ENCODE assay signal across 8 cellular contexts in the genomic region with DNA sequence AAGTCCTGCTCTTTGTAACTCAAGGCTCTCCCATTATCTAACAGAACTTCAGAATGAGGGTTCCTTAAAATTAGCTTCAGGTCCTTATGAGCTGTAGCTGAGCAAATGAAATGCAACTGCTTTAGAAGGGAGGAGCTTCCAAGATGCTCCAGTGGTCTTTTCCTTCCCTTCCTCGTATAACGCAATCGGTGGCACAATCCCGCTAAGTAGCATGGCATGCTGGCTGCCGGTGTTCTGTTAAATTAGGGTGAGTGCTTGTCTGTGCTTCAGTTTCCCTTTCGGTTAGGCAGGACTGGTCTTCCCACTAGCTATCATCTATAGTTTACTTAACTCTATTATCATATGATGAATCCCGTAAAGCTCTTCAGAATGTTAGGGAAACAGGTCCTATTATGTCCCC. TPM values are rescaled to one million over a fixed set of nuclear protein-coding genes. Genes with fewer than 3 reads are reported as not detected.
DNase-seq lines count a peak whose midpoint lies in the region; ATAC-seq, FAIRE-seq and TF ChIP-seq lines count a peak whose summit lies in the region.

No MANE protein-coding gene starts in this region.

- H3K27me3 ChIP-seq in MG63 (no peaks in the 10 kb centered on the region), GM12878 (replicated peaks in 1 of 2; ENCODE audit: control insufficient read depth in 2 of 2, insufficient read depth in 2 of 2, low read length in 1 of 2) (no peaks in the 10 kb centered on the region), liver (ENCODE audit: control insufficient read depth in 4 of 4, insufficient read depth in 4 of 4, low read length in 3 of 4) (no peaks in the 10 kb centered on the region), suprapubic skin (no peaks in the 10 kb centered on the region)

- H3K9ac ChIP-seq in GM12878 (ENCODE audit: control insufficient read depth, insufficient read depth, low read length) (peak overlapping the region; percentile 73), liver (ENCODE audit: low read depth in 1 of 2, low read length in 2 of 2) (peak overlapping the region; percentile 70 to 95)

- TF ChIP-seq POLR2A in GM12878 (IDR thresholded peaks at IDR 0.05; ENCODE audit: low read depth, low read length) = no peak
- no peak for TF ChIP-seq POLR2A in suprapubic skin (IDR thresholded peaks at IDR 0.05)

- POLR2A ChIA-PET in GM12878 (lab: Charles Lee) = interaction anchor here (0.7 to 4.1 kb wide), 8 partner anchors 11 to 192 kb away, joined by 3 to 24 read pairs (median 3); a partner anchor contains a TSS

- H2AFZ ChIP-seq in GM12878 (ENCODE audit: control insufficient read depth, low read depth, low read length) = peak overlapping the region; percentile 59

- TF ChIP-seq EP300 in GM12878 (IDR thresholded peaks at IDR 0.05; ENCODE audit: borderline replicate concordance in 1 of 2, control insufficient read depth in 1 of 2, low read depth in 2 of 2, low read length in 2 of 2) (no peak), suprapubic skin (IDR thresholded peaks at IDR 0.05) (no peak)

- intact Hi-C loops in Right ventricle myocardium superior (cut with DNase I) (no loop called here), Right ventricle myocardium inferior (cut with DNase I) (loop anchor here (2.0 kb wide), 2 partner anchors 29 to 37 kb away; no protein-coding TSS in a partner anchor), GM12878 (cut with micrococcal nuclease; ENCODE audit: unreplicated experiment) (no loop called here)

- WGBS in GM12878 (ENCODE audit: insufficient coverage, insufficient replicate concordance, low lambda C conversion rate, missing lambda C conversion rate) = 0% methylated on average over 7 of the region's 7 CpGs
- WGBS in liver = 3% methylated on average over 7 of the region's 7 CpGs
- WGBS in suprapubic skin = 10% methylated on average over 7 of the region's 7 CpGs

- peak overlapping the region; percentile 98 for H3K4me2 ChIP-seq in GM12878 (ENCODE audit: control insufficient read depth, insufficient read depth)

- H3K27ac ChIP-seq in GM12878 (ENCODE audit: control insufficient read depth, insufficient read depth) = peak overlapping the region; percentile 23
- peak overlapping the region; percentile 79 to 91 for H3K27ac ChIP-seq in liver (ENCODE audit: low read depth in 1 of 2, low read length in 2 of 2)
- H3K27ac ChIP-seq in suprapubic skin = peak overlapping the region; percentile 62

- H3K36me3 ChIP-seq in MG63 (no peaks in the 10 kb centered on the region), GM12878 (ENCODE audit: control insufficient read depth in 2 of 2, insufficient read depth in 2 of 2, low read length in 1 of 2) (peaks cover 0 to 3% of the 10 kb centered on the region in 2 experiments; a peak in 1 of 4 replicates), liver (ENCODE audit: control insufficient read depth in 4 of 4, insufficient read depth in 3 of 4, low read depth in 1 of 4, low read length in 3 of 4) (no peaks in the 10 kb centered on the region), suprapubic skin (no peaks in the 10 kb centered on the region)

- no peaks in the 10 kb centered on the region for H3K9me3 ChIP-seq in MG63
- no peaks in the 10 kb centered on the region for H3K9me3 ChIP-seq in GM12878 (replicated peaks; ENCODE audit: control insufficient read depth, insufficient read depth, low read length)
- no peaks in the 10 kb centered on the region for H3K9me3 ChIP-seq in liver (ENCODE audit: control insufficient read depth in 4 of 4, low read length in 3 of 4)
- H3K9me3 ChIP-seq in suprapubic skin = no peaks in the 10 kb centered on the region

- ATAC-seq in Right ventricle myocardium superior (ENCODE audit: poor library complexity) (peak; percentile 24), Right ventricle myocardium inferior (no peak), GM12878 (peak; percentile 57)

- H3K4me1 ChIP-seq in GM12878 (ENCODE audit: control insufficient read depth, insufficient read depth, low read length) (peaks cover 42% of the 10 kb centered on the region), liver (ENCODE audit: control insufficient read depth in 4 of 4, insufficient read depth in 4 of 4, low read length in 3 of 4) (peaks cover 0 to 35% (median 24%) of the 10 kb centered on the region in 4 donors), suprapubic skin (peaks cover 68% of the 10 kb centered on the region)

- no peak for TF ChIP-seq RAD21 in GM12878 (IDR thresholded peaks at IDR 0.05; ENCODE audit: insufficient read depth, low read depth, low read length)
- no peak for TF ChIP-seq RAD21 in liver (IDR thresholded peaks at IDR 0.05)

- no peak for TF ChIP-seq CTCF in GM12878 (IDR thresholded peaks at IDR 0.05 in 2 of 3, conservative IDR thresholded peaks at IDR 0.05 in 1 of 3; ENCODE audit: control insufficient read depth in 2 of 3, extremely low read depth in 1 of 3, insufficient read depth in 1 of 3, low read depth in 3 of 3, low read length in 3 of 3)
- TF ChIP-seq CTCF in liver (IDR thresholded peaks at IDR 0.05; ENCODE audit: low read depth, low read length, missing input control) = no peak
- no peak for TF ChIP-seq CTCF in suprapubic skin (IDR thresholded peaks at IDR 0.05)

- SMC1A ChIA-PET in GM12878 (lab: Charles Lee; ENCODE audit: uncharacterized antibody, unreplicated experiment) = interaction anchor here (0.7 to 5.7 kb wide), 20 partner anchors 8 to 128 kb away, joined by 3 to 51 read pairs (median 5); no protein-coding TSS in a partner anchor

- FAIRE-seq in GM12878 (lab: Jason Lieb, UNC) = no peak

- peaks cover 48% of the 10 kb centered on the region for H3K79me2 ChIP-seq in GM12878 (ENCODE audit: control insufficient read depth, insufficient read depth, low read length)

- no TSS peak for BruUV-seq in GM12878 (replicated peaks; lab: Mats Ljungman, UMichigan)

- DNase-seq in Right ventricle myocardium superior (no peak), Right ventricle myocardium inferior (ENCODE audit: missing footprints) (no peak), MG63 (no peak), GM12878 (ENCODE audit: low read depth, low spot score) (no peak), suprapubic skin (ENCODE audit: low spot score in 2 of 2) (no peak), midbrain (lab: John Stamatoyannopoulos, UW) (no peak), islet precursor cell (no peak)

- peak overlapping the region; percentile 46 for H3K4me3 ChIP-seq in MG63
- peak overlapping the region; percentile 83 for H3K4me3 ChIP-seq in GM12878
- peak overlapping the region; percentile 72 to 92 (median 88) for H3K4me3 ChIP-seq in liver (ENCODE audit: low read depth in 1 of 3, low read length in 3 of 3)
- H3K4me3 ChIP-seq in suprapubic skin = peak overlapping the region; percentile 55

- CTCF ChIA-PET in GM12878 (lab: Yijun Ruan, JAX) = interaction anchor here (0.7 to 9.1 kb wide), 15 partner anchors 9 to 162 kb away, joined by 3 to 72 read pairs (median 4); no protein-coding TSS in a partner anchor

- in situ Hi-C loops in GM12878 (cut with MboI) = no loop called here

- RAD21 ChIA-PET in GM12878 (lab: Charles Lee; ENCODE audit: unreplicated experiment) = interaction anchor here (0.7 to 6.2 kb wide), 15 partner anchors 9 to 127 kb away, joined by 3 to 58 read pairs (median 4); no protein-coding TSS in a partner anchor

- H4K20me1 ChIP-seq in GM12878 (ENCODE audit: control insufficient read depth, insufficient read depth) = no peaks in the 10 kb centered on the region

TF ChIP-seq in liver, 16 proteins besides CTCF, POLR2A, EP300 and RAD21:
- no peak for TF ChIP-seq NR2F2 (IDR thresholded peaks at IDR 0.05)
- no peak for TF ChIP-seq GABPA (IDR thresholded peaks at IDR 0.05 in 1 of 2, conservative IDR thresholded peaks at IDR 0.05 in 1 of 2)
- TF ChIP-seq HNF4A (conservative IDR thresholded peaks at IDR 0.05) = no peak

RNA-seq across cellular contexts. Expression of a gene that starts 0.9 kb away (rescaled TPM):
- total RNA-seq in Right ventricle myocardium superior (15.4 TPM), Right ventricle myocardium inferior (22.8 TPM), GM12878 (2014; rRNA removed) (22.9 and 24.1 TPM in 2 replicates), GM12878 (2014; rRNA removed; fragmentation: Illumina TruSeq; extraction: Trizol) (23.5 and 24.4 TPM in 2 replicates), GM12878 (2021) (29.0 and 29.2 TPM in 2 replicates), liver (10 to 100 TPM in 1 of 2 donors, 1 to 10 TPM in 1; 5.7 to 12.0 TPM), suprapubic skin (10 to 100 TPM; 13.4 to 21.6 (median 19.8) TPM)
- 0.66 and 1.2 TPM in 2 replicates for total RNA-seq in MG63 (2014; rRNA removed; shearing (Covaris generic); ENCODE audit: low replicate concordance)
- total RNA-seq in GM12878 (2013; cell fraction: nucleolus; rRNA removed) = 19.4 and 22.6 TPM in 2 replicates
- polyA plus RNA-seq in GM12878 (2011; ENCODE audit: low read depth) = 5.8 TPM
- polyA plus RNA-seq in GM12878 (2011; rRNA removed) (39.9 and 47.7 TPM in 2 replicates), GM12878 (2014; fragmentation: Illumina TruSeq; extraction: Trizol) (31.8 and 38.1 TPM in 2 replicates), GM12878 (2014; fragmentation: Nextera tagmentation; extraction: Ambion mirVana) (1 to 10 TPM; 7.6 to 8.3 TPM), GM12878 (2014; rRNA removed) (20.5 and 24.1 TPM in 2 replicates), GM12878 (2016; fragmentation: Nextera tagmentation; extraction: Ambion mirVana) (10 to 100 TPM; 19.7 to 20.3 TPM), liver (1 to 10 TPM; 4.6 to 5.8 TPM)
- 44.7 and 45.5 TPM in 2 replicates for polyA plus RNA-seq in GM12878 (2011; cell fraction: cytosol; rRNA removed)
- polyA plus RNA-seq in GM12878 (2011; cell fraction: nucleus; rRNA removed) = 28.1 and 33.0 TPM in 2 replicates
- polyA plus RNA-seq in GM12878 (2012) = 7.0 and 11.0 TPM in 2 replicates
- 57.5 and 68.2 TPM in 2 replicates for polyA minus RNA-seq in GM12878 (2011; rRNA and poly(A)+ RNA removed)
- polyA minus RNA-seq in GM12878 (2011; cell fraction: cytosol; rRNA and poly(A)+ RNA removed) = 15.7 and 17.1 TPM in 2 replicates
- polyA minus RNA-seq in GM12878 (2011; cell fraction: nucleus; rRNA and poly(A)+ RNA removed) = 14.0 and 17.7 TPM in 2 replicates

Comparison
In these comparisons a context has a peak if more than half of its experiments do, and no peak if none do; other contexts are left out.
1. H3K27ac ChIP-seq: peak in every context shown above with its lines; median percentile 85 in liver; 62 in suprapubic skin; 23 in GM12878.